In genomic region chr20:58660855-58661254, GRCh38 we compare ENCODE assay signal across 16 cellular contexts. TPM values are rescaled to one million over a fixed set of nuclear protein-coding genes. Genes with fewer than 3 reads are reported as not detected.
A peak's percentile ranks its signal among the peaks of the same experiment; 100 is the strongest.
DNase-seq lines count a peak whose midpoint lies in the region; ATAC-seq and TF ChIP-seq lines count a peak whose summit lies in the region.
"Had no signal": no experiment of that assay in that cellular context is flagged by ENCODE, and none has a peak within 500 bp of the region (broad histone marks: within the 10 kb centered on the region; RNA-seq: fewer than 3 reads in every experiment).

No MANE protein-coding gene starts in this region.

- peaks cover 69 to 92% (median 90%) of the 10 kb centered on the region in 3 donors for H3K4me1 Mint-ChIP-seq in CD8-positive, alpha-beta memory T cell
- peaks cover 79% of the 10 kb centered on the region for H3K4me1 Mint-ChIP-seq in activated T-cell treated with anti-CD3 and anti-CD28 coated beads, Interleukin-2, amount 50 U/mL, for 4 hours (ENCODE audit: low read depth)

- peak overlapping the region; percentile 51 for H3K4me2 ChIP-seq in BLaER1
- H3K4me2 ChIP-seq: hepatocyte had no signal

- ATAC-seq in activated T-cell treated with anti-CD3 and anti-CD28 coated beads, Interleukin-2, amount 50 U/mL, for 4 hours, result peak; percentile 38 to 40
- ATAC-seq in lower lobe of right lung (no peak), GM18511 (IDR thresholded peaks at IDR 0.05; ENCODE audit: unreplicated experiment) (no peak), HG03175 (IDR thresholded peaks at IDR 0.05; ENCODE audit: unreplicated experiment) (no peak), HG02885 (IDR thresholded peaks at IDR 0.05; ENCODE audit: poor library complexity, unreplicated experiment) (no peak)

- peak overlapping the region; percentile 30 to 77 (median 74) for H3K4me3 Mint-ChIP-seq in CD8-positive, alpha-beta memory T cell
- peak overlapping the region; percentile 74 for H3K4me3 Mint-ChIP-seq in activated T-cell treated with anti-CD3 and anti-CD28 coated beads, Interleukin-2, amount 50 U/mL, for 4 hours

- POLR2A ChIA-PET in CD8-positive, alpha-beta memory T cell (lab: Charles Lee), result interaction anchor here (1.2 to 3.0 kb wide), 2 partner anchors 8 to 10 kb away, joined by 4 to 17 read pairs; partner anchors contain the start of gene STX16

- no peaks in the 10 kb centered on the region for H3K27me3 ChIP-seq in BLaER1
- no peaks in the 10 kb centered on the region for H3K27me3 ChIP-seq in CD8-positive, alpha-beta memory T cell (ENCODE audit: insufficient read depth, low read length, poor library complexity, severe bottlenecking)
- H3K27me3 ChIP-seq in lower lobe of right lung (ENCODE audit: low read depth), result no peaks in the 10 kb centered on the region
- H3K27me3 ChIP-seq: breast epithelium, hepatocyte had no signal

- peak overlapping the region; percentile 90 to 99 (median 96) for H3K27ac Mint-ChIP-seq in CD8-positive, alpha-beta memory T cell

- H3K36me3 ChIP-seq in BLaER1 (peaks cover 50% of the 10 kb centered on the region), lower lobe of right lung (peaks cover 34% of the 10 kb centered on the region)
- H3K36me3 ChIP-seq in CD8-positive, alpha-beta memory T cell (ENCODE audit: insufficient read depth, low read length), result no peaks in the 10 kb centered on the region
- H3K36me3 ChIP-seq: breast epithelium had no signal

- DNase-seq in CD8-positive, alpha-beta memory T cell, result no peak
- DNase-seq in activated T-cell treated with anti-CD3 and anti-CD28 coated beads, Interleukin-2, amount 50 U/mL, for 4 hours, result no peak
- DNase-seq in lower lobe of right lung (no peak), activated gamma-delta T cell (lab: John Stamatoyannopoulos, UW) (no peak)
- DNase-seq: DMS153, Karpas-422, NCI-H1105 treated with DMSO at 0.1 percent for 48 hours, NCI-H2171, Right ventricle myocardium superior had no signal

- H3K9me3 ChIP-seq in BLaER1 (no peaks in the 10 kb centered on the region), lower lobe of right lung (no peaks in the 10 kb centered on the region)
- no peaks in the 10 kb centered on the region for H3K9me3 ChIP-seq in CD8-positive, alpha-beta memory T cell (ENCODE audit: low read length)
- H3K9me3 ChIP-seq: breast epithelium had no signal

- peaks cover 0 to 49% (median 0%) of the 10 kb centered on the region in 3 donors for H3K36me3 Mint-ChIP-seq in CD8-positive, alpha-beta memory T cell
- peaks cover 16% of the 10 kb centered on the region for H3K36me3 Mint-ChIP-seq in activated T-cell treated with anti-CD3 and anti-CD28 coated beads, Interleukin-2, amount 50 U/mL, for 4 hours (ENCODE audit: insufficient read depth)

- H3K27me3 Mint-ChIP-seq in CD8-positive, alpha-beta memory T cell, result no peaks in the 10 kb centered on the region
- no peaks in the 10 kb centered on the region for H3K27me3 Mint-ChIP-seq in activated T-cell treated with anti-CD3 and anti-CD28 coated beads, Interleukin-2, amount 50 U/mL, for 4 hours (ENCODE audit: low read depth)

- H3K4me1 ChIP-seq in BLaER1 (peaks cover 39% of the 10 kb centered on the region), lower lobe of right lung (peaks cover 49% of the 10 kb centered on the region)
- H3K4me1 ChIP-seq in CD8-positive, alpha-beta memory T cell (ENCODE audit: insufficient read depth, low read length), result peaks cover 85% of the 10 kb centered on the region
- H3K4me1 ChIP-seq: breast epithelium had no signal

- no peak overlapping the region for H3K9ac ChIP-seq in BLaER1

- peaks cover 100% of the 10 kb centered on the region for H4K20me1 ChIP-seq in BLaER1

- CTCF ChIA-PET in CD8-positive, alpha-beta memory T cell (lab: Charles Lee), result interaction anchor here (3.6 kb wide), 1 partner anchor 11 kb away, joined by 30 read pairs; the partner anchor contains the start of gene STX16

- intact Hi-C loops in lower lobe of right lung (cut with DNase I), result no loop called here

- TF ChIP-seq CTCF in lower lobe of right lung (IDR thresholded peaks at IDR 0.05), result no peak

- H3K4me3 ChIP-seq in BLaER1 (no peak overlapping the region), lower lobe of right lung (no peak overlapping the region)
- H3K4me3 ChIP-seq in CD8-positive, alpha-beta memory T cell (ENCODE audit: low read length), result peak overlapping the region; percentile 40
- H3K4me3 ChIP-seq: breast epithelium, hepatocyte had no signal

- no peak overlapping the region for H3K27ac ChIP-seq in BLaER1
- no peak overlapping the region for H3K27ac ChIP-seq in CD8-positive, alpha-beta memory T cell (ENCODE audit: low read depth, low read length)
- peak overlapping the region; percentile 33 for H3K27ac ChIP-seq in lower lobe of right lung
- H3K27ac ChIP-seq: breast epithelium, hepatocyte, HL-60 had no signal

- no peaks in the 10 kb centered on the region for H3K9me3 Mint-ChIP-seq in CD8-positive, alpha-beta memory T cell
- H3K9me3 Mint-ChIP-seq in activated T-cell treated with anti-CD3 and anti-CD28 coated beads, Interleukin-2, amount 50 U/mL, for 4 hours, result no peaks in the 10 kb centered on the region

RNA-seq across cellular contexts. Expression of gene STX16, which starts 9.8 kb away (rescaled TPM):
- 10 to 100 TPM; 69.2 to 72.8 TPM for total RNA-seq in CD8-positive, alpha-beta memory T cell
- polyA plus RNA-seq in CD8-positive, alpha-beta memory T cell, result 24.9 TPM
- total RNA-seq in activated T-cell treated with anti-CD3 and anti-CD28 coated beads, Interleukin-2, amount 50 U/mL, for 4 hours, result 10 to 100 TPM; 52.2 to 67.6 (median 55.4) TPM
- total RNA-seq in lower lobe of right lung, result 67.8 TPM

RNA-seq across cellular contexts. Expression of gene NPEPL1, which starts 31.7 kb away (rescaled TPM):
- 10 to 100 TPM; 15.3 to 18.6 TPM for total RNA-seq in CD8-positive, alpha-beta memory T cell
- polyA plus RNA-seq in CD8-positive, alpha-beta memory T cell, result 6.8 TPM
- total RNA-seq in activated T-cell treated with anti-CD3 and anti-CD28 coated beads, Interleukin-2, amount 50 U/mL, for 4 hours, result 10 to 100 TPM; 11.5 to 17.2 (median 16.4) TPM
- total RNA-seq in lower lobe of right lung, result 40.6 TPM

Comparison
In these comparisons a context has a peak if more than half of its experiments do, and no peak if none do; other contexts are left out.
1. ATAC-seq: peak in activated T-cell treated with anti-CD3 and anti-CD28 coated beads, Interleukin-2, amount 50 U/mL, for 4 hours (2 of 2); none in lower lobe of right lung (0 of 2), GM18511 (single experiment), HG03175 (single experiment) and HG02885 (single experiment).